8 cellular contexts compared by ENCODE assay signal in genomic region chr3:129893616-129894070, GRCh38.
A peak's percentile ranks its signal among the peaks of the same experiment; 100 is the strongest.
DNase-seq lines count a peak whose midpoint lies in the region; ATAC-seq and FAIRE-seq lines count a peak whose summit lies in the region.

TSS of gene TMCC1 (minus strand) at chr3:129893711.

- peak within 1 kb of the TSS; percentile 86 for H3K4me3 ChIP-seq in NT2/D1 (ENCODE audit: insufficient read length, low read depth)

- peak; percentile 85 for FAIRE-seq in HTR-8/SVneo (lab: Jason Lieb, UNC)

- DNase-seq in COLO829 (ENCODE audit: low spot score) = peak; percentile 94
- peak; percentile 89 for DNase-seq in HTR-8/SVneo (ENCODE audit: insufficient read length, low spot score)
- DNase-seq in NT2/D1 (ENCODE audit: low read depth, low spot score) = peak; percentile 84
- peak; percentile 92 for DNase-seq in activated CD8-positive, alpha-beta memory T cell treated with anti-CD3 and anti-CD28 coated beads, Interleukin-2, amount 50 U/mL, for 48 hours
- peak; percentile 91 for DNase-seq in epidermal melanocyte (ENCODE audit: insufficient read length, low spot score)
- peak; percentile 73 for DNase-seq in middle frontal gyrus (ENCODE audit: extremely low spot score, low spot score)
- DNase-seq in stimulated activated CD8-positive, alpha-beta memory T cell treated with anti-CD3 and anti-CD28 coated beads, Interleukin-2, amount 100 ng/mL, for 1 hour (ENCODE audit: low read depth in 2 of 2) = peak; percentile 69 to 84

- H3K4me1 ChIP-seq in NT2/D1 (ENCODE audit: insufficient read depth, insufficient read length) = no peaks in the 10 kb centered on the region

- H3K9ac ChIP-seq in NT2/D1 (ENCODE audit: insufficient read length, low read depth) = peak within 1 kb of the TSS; percentile 89

- peaks cover 22% of the 10 kb centered on the region for H3K36me3 ChIP-seq in NT2/D1 (ENCODE audit: insufficient read depth, insufficient read length, low read length)

- ATAC-seq in GM21360 (IDR thresholded peaks at IDR 0.05; ENCODE audit: unreplicated experiment) = peak; percentile 84

- no peaks in the 10 kb centered on the region for H3K9me3 ChIP-seq in NT2/D1 (ENCODE audit: insufficient read depth, low read length)

- no peaks in the 10 kb centered on the region for H3K27me3 ChIP-seq in NT2/D1 (ENCODE audit: insufficient read depth, insufficient read length)

Comparison
In these comparisons a context has a peak if more than half of its experiments do, and no peak if none do; other contexts are left out.
1. Peak in every context shown above with its lines: DNase-seq, ATAC-seq and H3K4me3 ChIP-seq.